Comparison of ENCODE assay signal across 8 cellular contexts in genomic region chr12:71755146-71755892, GRCh38. TPM values are rescaled to one million over a fixed set of nuclear protein-coding genes. Genes with fewer than 3 reads are reported as not detected.
A peak's percentile ranks its signal among the peaks of the same experiment; 100 is the strongest.
DNase-seq lines count a peak whose midpoint lies in the region; ATAC-seq and TF ChIP-seq lines count a peak whose summit lies in the region.

No MANE protein-coding gene starts in this region.

- H3K4me1 Mint-ChIP-seq in activated T-cell treated with anti-CD3 and anti-CD28 coated beads, Interleukin-2, amount 50 U/mL, for 4 hours (ENCODE audit: low read depth) = peaks cover 35% of the 10 kb centered on the region
- peaks cover 18% of the 10 kb centered on the region for H3K4me1 Mint-ChIP-seq in nephron progenitor cell
- peaks cover 46% of the 10 kb centered on the region for H3K4me1 Mint-ChIP-seq in stimulated activated naive CD8-positive, alpha-beta T cell treated with anti-CD3 and anti-CD28 coated beads, Interleukin-15, Interleukin-2, amounts not matched to agents 100 ng/mL and 50 ng/mL, for 24 hours (ENCODE audit: low read depth)

- TF ChIP-seq CTCF in nephron progenitor cell (IDR thresholded peaks at IDR 0.05) = no peak

- peaks cover 36% of the 10 kb centered on the region for H3K36me3 Mint-ChIP-seq in activated T-cell treated with anti-CD3 and anti-CD28 coated beads, Interleukin-2, amount 50 U/mL, for 4 hours (ENCODE audit: insufficient read depth)
- H3K36me3 Mint-ChIP-seq in nephron progenitor cell (ENCODE audit: low read depth) = peaks cover 41% of the 10 kb centered on the region
- H3K36me3 Mint-ChIP-seq in stimulated activated naive CD8-positive, alpha-beta T cell treated with anti-CD3 and anti-CD28 coated beads, Interleukin-15, Interleukin-2, amounts not matched to agents 100 ng/mL and 50 ng/mL, for 24 hours (ENCODE audit: low read depth) = peaks cover 43% of the 10 kb centered on the region

- peak overlapping the region; percentile 95 for H3K4me3 Mint-ChIP-seq in activated T-cell treated with anti-CD3 and anti-CD28 coated beads, Interleukin-2, amount 50 U/mL, for 4 hours
- H3K4me3 Mint-ChIP-seq in nephron progenitor cell = peak overlapping the region; percentile 89
- H3K4me3 Mint-ChIP-seq in stimulated activated naive CD8-positive, alpha-beta T cell treated with anti-CD3 and anti-CD28 coated beads, Interleukin-15, Interleukin-2, amounts not matched to agents 100 ng/mL and 50 ng/mL, for 24 hours = peak overlapping the region; percentile 94

- H3K9me3 Mint-ChIP-seq in activated T-cell treated with anti-CD3 and anti-CD28 coated beads, Interleukin-2, amount 50 U/mL, for 4 hours = peaks cover 15% of the 10 kb centered on the region
- H3K9me3 Mint-ChIP-seq in nephron progenitor cell = peaks cover 37% of the 10 kb centered on the region
- peaks cover 14% of the 10 kb centered on the region for H3K9me3 Mint-ChIP-seq in stimulated activated naive CD8-positive, alpha-beta T cell treated with anti-CD3 and anti-CD28 coated beads, Interleukin-15, Interleukin-2, amounts not matched to agents 100 ng/mL and 50 ng/mL, for 24 hours

- peak; percentile 52 for ATAC-seq in HG02678 (IDR thresholded peaks at IDR 0.05; ENCODE audit: unreplicated experiment)
- peak; percentile 62 to 64 for ATAC-seq in activated T-cell treated with anti-CD3 and anti-CD28 coated beads, Interleukin-2, amount 50 U/mL, for 4 hours

- peak overlapping the region; percentile 71 for H3K27ac Mint-ChIP-seq in nephron progenitor cell
- H3K27ac Mint-ChIP-seq in stimulated activated naive CD8-positive, alpha-beta T cell treated with anti-CD3 and anti-CD28 coated beads, Interleukin-15, Interleukin-2, amounts not matched to agents 100 ng/mL and 50 ng/mL, for 24 hours = peak overlapping the region; percentile 96

- peak; percentile 34 for DNase-seq in NCI-H2171 treated with DMSO at 0.1 percent for 48 hours (lab: John Stamatoyannopoulos, UW)
- DNase-seq in NCI-H2171 (lab: John Stamatoyannopoulos, UW) = no peak
- peak; percentile 37 for DNase-seq in NCI-H2227 (lab: John Stamatoyannopoulos, UW; ENCODE audit: unreplicated experiment)
- DNase-seq in activated T-cell treated with anti-CD3 and anti-CD28 coated beads, Interleukin-2, amount 50 U/mL, for 4 hours = peak; percentile 51
- DNase-seq in fibroblast of gingiva (ENCODE audit: low read depth) = peak; percentile 76
- DNase-seq in nephron progenitor cell = no peak

- peaks cover 4% of the 10 kb centered on the region for H3K27me3 Mint-ChIP-seq in activated T-cell treated with anti-CD3 and anti-CD28 coated beads, Interleukin-2, amount 50 U/mL, for 4 hours (ENCODE audit: low read depth)
- peaks cover 9% of the 10 kb centered on the region for H3K27me3 Mint-ChIP-seq in nephron progenitor cell (ENCODE audit: low read depth, poor library complexity)
- peaks cover 10% of the 10 kb centered on the region for H3K27me3 Mint-ChIP-seq in stimulated activated naive CD8-positive, alpha-beta T cell treated with anti-CD3 and anti-CD28 coated beads, Interleukin-15, Interleukin-2, amounts not matched to agents 100 ng/mL and 50 ng/mL, for 24 hours

RNA-seq across cellular contexts. Expression of gene RAB21, which starts 0.7 kb away (rescaled TPM):
- total RNA-seq in activated T-cell treated with anti-CD3 and anti-CD28 coated beads, Interleukin-2, amount 50 U/mL, for 4 hours = 10 to 100 TPM; 90.5 to 97.5 (median 92.4) TPM

Comparison
In these comparisons a context has a peak if more than half of its experiments do, and no peak if none do; other contexts are left out.
1. DNase-seq: peak in NCI-H2171 treated with DMSO at 0.1 percent for 48 hours (single experiment), NCI-H2227 (single experiment), activated T-cell treated with anti-CD3 and anti-CD28 coated beads, Interleukin-2, amount 50 U/mL, for 4 hours (single experiment) and fibroblast of gingiva (single experiment); none in NCI-H2171 (single experiment) and nephron progenitor cell (single experiment).
2. Peak in every context shown above with its lines, with median percentiles within 50 percentile points of each other: H3K4me3 Mint-ChIP-seq.